In the genomic region with DNA sequence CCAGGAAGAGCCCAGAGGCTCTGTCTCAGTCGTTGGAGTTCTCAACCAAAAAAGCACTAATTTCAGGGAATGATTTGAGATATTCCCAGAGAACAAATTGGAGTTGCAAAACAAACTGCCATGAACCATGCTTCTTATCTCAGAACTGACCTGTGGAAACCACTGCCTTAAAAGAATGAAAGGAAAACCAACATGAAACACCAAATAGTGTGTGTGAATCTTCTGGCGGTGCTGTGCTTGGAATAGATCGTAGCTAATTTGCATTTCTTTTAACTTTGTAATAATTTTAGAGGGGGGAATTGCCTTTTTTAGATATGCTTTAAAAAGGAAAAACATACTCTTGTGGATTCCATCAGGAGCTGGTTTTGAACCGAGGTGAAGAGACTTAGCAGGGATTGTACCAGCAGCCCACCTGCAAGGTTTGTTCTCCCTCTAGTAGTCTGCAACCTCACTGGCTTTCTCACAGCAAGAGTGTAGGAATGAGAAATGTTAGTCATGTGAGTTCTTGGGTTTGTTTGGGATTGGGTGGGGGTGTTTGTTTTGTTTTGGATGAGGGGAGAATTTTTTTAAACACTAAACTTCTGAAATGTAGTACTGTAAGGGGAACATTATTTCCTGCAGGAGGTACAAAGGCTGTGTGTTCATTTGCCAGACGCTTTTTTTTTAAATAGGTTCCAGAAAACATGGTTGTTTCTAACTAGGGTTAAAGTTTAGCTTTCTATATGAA, we compare ENCODE assay signal across 1 cellular context.
TF ChIP-seq lines count a peak whose summit lies in the region.

No MANE protein-coding gene starts in this region.

TF ChIP-seq in liver, 16 proteins besides CTCF, POLR2A, EP300 and RAD21:
- TF ChIP-seq SP1 (IDR thresholded peaks at IDR 0.05): no peak
- peak in 1 of 2 donors; percentile 13 for TF ChIP-seq HNF4A (conservative IDR thresholded peaks at IDR 0.05)
- TF ChIP-seq, protein P1, sequence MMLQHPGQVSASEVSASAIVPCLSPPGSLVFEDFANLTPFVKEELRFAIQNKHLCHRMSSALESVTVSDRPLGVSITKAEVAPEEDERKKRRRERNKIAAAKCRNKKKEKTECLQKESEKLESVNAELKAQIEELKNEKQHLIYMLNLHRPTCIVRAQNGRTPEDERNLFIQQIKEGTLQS (IDR thresholded peaks at IDR 0.05): no peak
- TF ChIP-seq GABPA (IDR thresholded peaks at IDR 0.05 in 1 of 2, conservative IDR thresholded peaks at IDR 0.05 in 1 of 2): no peak
- TF ChIP-seq FOXA1 (IDR thresholded peaks at IDR 0.05): no peak
- peak; percentile 23 for TF ChIP-seq YY1 (IDR thresholded peaks at IDR 0.05)
- TF ChIP-seq HNF4G (IDR thresholded peaks at IDR 0.05): no peak
- TF ChIP-seq EGR1 (IDR thresholded peaks at IDR 0.05; ENCODE audit: low read depth in 2 of 2): no peak
- TF ChIP-seq NR2F2 (IDR thresholded peaks at IDR 0.05): no peak
- TF ChIP-seq RXRA (IDR thresholded peaks at IDR 0.05): peak; percentile 57 to 61
- TF ChIP-seq JUND (IDR thresholded peaks at IDR 0.05): no peak
- TF ChIP-seq, protein P2, sequence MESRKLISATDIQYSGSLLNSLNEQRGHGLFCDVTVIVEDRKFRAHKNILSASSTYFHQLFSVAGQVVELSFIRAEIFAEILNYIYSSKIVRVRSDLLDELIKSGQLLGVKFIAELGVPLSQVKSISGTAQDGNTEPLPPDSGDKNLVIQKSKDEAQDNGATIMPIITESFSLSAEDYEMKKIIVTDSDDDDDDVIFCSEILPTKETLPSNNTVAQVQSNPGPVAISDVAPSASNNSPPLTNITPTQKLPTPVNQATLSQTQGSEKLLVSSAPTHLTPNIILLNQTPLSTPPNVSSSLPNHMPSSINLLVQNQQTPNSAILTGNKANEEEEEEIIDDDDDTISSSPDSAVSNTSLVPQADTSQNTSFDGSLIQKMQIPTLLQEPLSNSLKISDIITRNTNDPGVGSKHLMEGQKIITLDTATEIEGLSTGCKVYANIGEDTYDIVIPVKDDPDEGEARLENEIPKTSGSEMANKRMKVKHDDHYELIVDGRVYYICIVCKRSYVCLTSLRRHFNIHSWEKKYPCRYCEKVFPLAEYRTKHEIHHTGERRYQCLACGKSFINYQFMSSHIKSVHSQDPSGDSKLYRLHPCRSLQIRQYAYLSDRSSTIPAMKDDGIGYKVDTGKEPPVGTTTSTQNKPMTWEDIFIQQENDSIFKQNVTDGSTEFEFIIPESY (IDR thresholded peaks at IDR 0.05): no peak
- no peak for TF ChIP-seq TAF1 (conservative IDR thresholded peaks at IDR 0.05)
- TF ChIP-seq, protein P3, sequence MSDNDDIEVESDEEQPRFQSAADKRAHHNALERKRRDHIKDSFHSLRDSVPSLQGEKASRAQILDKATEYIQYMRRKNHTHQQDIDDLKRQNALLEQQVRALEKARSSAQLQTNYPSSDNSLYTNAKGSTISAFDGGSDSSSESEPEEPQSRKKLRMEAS (IDR thresholded peaks at IDR 0.05): no peak
TF ChIP-seq in liver: peak in this region for 3.
